Comparison of ENCODE assay signal across 1 cellular context in genomic region chr4:39181905-39182638, GRCh38.
TF ChIP-seq lines count a peak whose summit lies in the region.

TSS of gene WDR19 (plus strand) at chr4:39182529. CDS start at chr4:39182558, 29 bp downstream.

TF ChIP-seq in K562, 482 proteins besides CTCF, POLR2A, EP300 and RAD21 (continued from another document and continues in another):
- TF ChIP-seq TSHZ1 (CRISPR knock-in tag; IDR thresholded peaks at IDR 0.05) (no peak), ZNF76 (CRISPR knock-in tag; IDR thresholded peaks at IDR 0.05; ENCODE audit: borderline replicate concordance) (no peak), SMARCC2 (IDR thresholded peaks at IDR 0.05; ENCODE audit: low read depth) (peak; percentile 24; the same call in 1 of the 2 replicates), MEF2D (tag; conservative IDR thresholded peaks at IDR 0.05; ENCODE audit: low read depth) (no peak), FOXK1 (CRISPR knock-in tag; IDR thresholded peaks at IDR 0.05; ENCODE audit: borderline replicate concordance) (no peak), EGR1 (conservative IDR thresholded peaks at IDR 0.05) (peak; percentile 84), RBFOX2 (IDR thresholded peaks at IDR 0.05; ENCODE audit: low read depth, low read length) (peak; percentile 58), PRDM10 (IDR thresholded peaks at IDR 0.05; ENCODE audit: partially characterized antibody) (peak; percentile 6), FOSL1 (tag; conservative IDR thresholded peaks at IDR 0.05) (peak; percentile 81), ZNF384 (IDR thresholded peaks at IDR 0.05; ENCODE audit: low read depth, low read length) (peak; percentile 39; the same call in 1 of the 2 replicates), CBFA2T3 (IDR thresholded peaks at IDR 0.05) (no peak), TEAD4 (IDR thresholded peaks at IDR 0.05; ENCODE audit: low read length) (peak; percentile 17; the same call in 1 of the 2 replicates), TEAD4 (CRISPR knock-in tag; IDR thresholded peaks at IDR 0.05; ENCODE audit: borderline replicate concordance) (no peak), MYC (IDR thresholded peaks at IDR 0.05; ENCODE audit: low read depth, low read length) (peak; percentile 74), MYC (CRISPR knock-in tag; IDR thresholded peaks at IDR 0.05; ENCODE audit: borderline replicate concordance, low read depth) (no peak), SPI1 (IDR thresholded peaks at IDR 0.05; ENCODE audit: borderline replicate concordance, low read depth, low read length) (no peak), POLR2G (IDR thresholded peaks at IDR 0.05; ENCODE audit: low read depth, low read length) (peak; percentile 51; the same call in 1 of the 2 replicates), TSC22D4 (tag; IDR thresholded peaks at IDR 0.05) (no peak), NFE2 (IDR thresholded peaks at IDR 0.05; ENCODE audit: low read depth) (peak; percentile 78), DPF2 (IDR thresholded peaks at IDR 0.05) (peak; percentile 45), ZNF121 (CRISPR knock-in tag; conservative IDR thresholded peaks at IDR 0.05) (no peak), CSDE1 (IDR thresholded peaks at IDR 0.05) (0 out of 4 replicates have a peak, but pooled peaks of 1 of the 2 experiments have one; percentile 13), E2F6 (IDR thresholded peaks at IDR 0.05; ENCODE audit: borderline replicate concordance in 1 of 2, extremely low read depth in 1 of 2, insufficient read depth in 1 of 2, insufficient read length in 1 of 2, low read depth in 1 of 2, low read length in 1 of 2, poor library complexity in 1 of 2, severe bottlenecking in 1 of 2) (peak; percentile 61 to 90), CC2D1A (IDR thresholded peaks at IDR 0.05) (peak; percentile 70), ZNF282 (CRISPR knock-in tag; IDR thresholded peaks at IDR 0.05) (no peak), HMGN3 (IDR thresholded peaks at IDR 0.05; ENCODE audit: borderline replicate concordance, extremely low read depth, insufficient read length, low read depth, low read length) (peak; percentile 54), DMBX1 (CRISPR knock-in tag; IDR thresholded peaks at IDR 0.05; ENCODE audit: borderline replicate concordance) (0 out of 2 replicates have a peak, but pooled peaks have one; percentile 22), RFX1 (IDR thresholded peaks at IDR 0.05) (peak; percentile 95), MNT (conservative IDR thresholded peaks at IDR 0.05) (peak; percentile 84 to 91), TRIM28 (IDR thresholded peaks at IDR 0.05) (no peak), MAFG (tag; conservative IDR thresholded peaks at IDR 0.05) (peak; percentile 29; the same call in 1 of the 2 replicates), HNRNPLL (IDR thresholded peaks at IDR 0.05; ENCODE audit: low read depth, low read length, poor library complexity, severe bottlenecking) (peak; percentile 93), PTTG1 (tag; IDR thresholded peaks at IDR 0.05; ENCODE audit: low read depth) (no peak), CREB1 (IDR thresholded peaks at IDR 0.05) (peak; percentile 68; the same call in 1 of the 2 replicates), CREB1 (CRISPR knock-in tag; IDR thresholded peaks at IDR 0.05) (peak; percentile 51; the same call in 1 of the 2 replicates), SRSF3 (IDR thresholded peaks at IDR 0.05; ENCODE audit: insufficient read depth, low read length) (no peak), RBM22 (IDR thresholded peaks at IDR 0.05; ENCODE audit: low read depth, low read length, poor library complexity, severe bottlenecking) (no peak), ARID3A (IDR thresholded peaks at IDR 0.05; ENCODE audit: borderline replicate concordance, low read depth, low read length) (peak; percentile 49; the same call in 1 of the 2 replicates), RNF219 (CRISPR knock-in tag; IDR thresholded peaks at IDR 0.05) (no peak), ARNT (IDR thresholded peaks at IDR 0.05) (0 out of 4 replicates have a peak, but pooled peaks of 1 of the 2 experiments have one; percentile 26), SMAD1 (IDR thresholded peaks at IDR 0.05; ENCODE audit: low read depth, low read length, partially characterized antibody) (no peak), EHMT2 (IDR thresholded peaks at IDR 0.05) (0 out of 2 replicates have a peak, but pooled peaks have one; percentile 46), TAF9B (IDR thresholded peaks at IDR 0.05; ENCODE audit: partially characterized antibody) (no peak)
